Comparison of ENCODE assay signal across 28 cellular contexts in the genomic region with DNA sequence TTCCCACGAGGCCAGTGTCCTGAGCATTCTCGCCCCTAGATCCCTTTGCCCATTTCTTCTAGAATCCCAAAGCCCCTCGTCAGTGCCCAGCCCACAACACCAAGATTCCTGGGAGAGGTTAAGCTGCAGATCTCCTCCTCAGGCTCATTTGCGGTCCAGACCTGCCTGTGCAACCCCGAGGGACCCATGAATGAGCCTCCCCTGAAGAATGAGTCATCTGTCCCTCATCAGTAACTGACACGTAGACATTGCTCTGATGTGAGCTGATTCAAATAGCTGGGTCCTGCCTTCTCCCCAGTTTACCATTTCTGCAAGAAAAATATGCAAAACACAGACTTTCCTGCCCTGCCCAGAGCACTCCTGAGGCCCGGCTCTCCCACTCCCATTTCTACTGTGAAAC.
"Had no signal": no experiment of that assay in that cellular context is flagged by ENCODE, and none has a peak within 500 bp of the region (broad histone marks: within the 10 kb centered on the region; RNA-seq: fewer than 3 reads in every experiment).

No MANE protein-coding gene starts in this region.

- H2AFZ ChIP-seq: neural progenitor cell had no signal

- H3K4me1 Mint-ChIP-seq: natural killer cell; nephron; neural progenitor cell; stimulated activated effector memory CD8-positive, alpha-beta T cell treated with anti-CD3 and anti-CD28 coated beads, Interleukin-12 subunit alpha, Interleukin-12 subunit beta, amount 100 ng/mL, for 72 hours; stimulated activated naive CD8-positive, alpha-beta T cell treated with anti-CD3 and anti-CD28 coated beads, Interleukin-15, amount 100 ng/mL, for 72 hours had no signal

- ATAC-seq: naive thymus-derived CD4-positive, alpha-beta T cell; natural killer cell; pancreas; right cardiac atrium; right lobe of liver; stimulated activated effector memory CD8-positive, alpha-beta T cell treated with anti-CD3 and anti-CD28 coated beads, Interleukin-12 subunit alpha, Interleukin-12 subunit beta, amount 100 ng/mL, for 72 hours; stimulated activated naive CD8-positive, alpha-beta T cell treated with anti-CD3 and anti-CD28 coated beads, Interleukin-15, amount 100 ng/mL, for 72 hours; stimulated activated naive CD8-positive, alpha-beta T cell treated with anti-CD3 and anti-CD28 coated beads, Interleukin-15, Interleukin-2, amounts not matched to agents 100 U/mL and 50 U/mL, for 24 hours; upper lobe of right lung had no signal

- H3K36me3 ChIP-seq: neural progenitor cell, neutrophil, pancreas, prostate gland, right lobe of liver, sigmoid colon, suprapubic skin, tibial artery, transverse colon, upper lobe of right lung, vagina had no signal

- H3K27me3 Mint-ChIP-seq: stimulated activated naive CD8-positive, alpha-beta T cell treated with anti-CD3 and anti-CD28 coated beads, Interleukin-15, amount 100 ng/mL, for 72 hours; type B pancreatic cell had no signal

- H3K9me3 Mint-ChIP-seq: nephron had no signal

- H3K27me3 ChIP-seq: neural progenitor cell, neutrophil, pancreas, right lobe of liver, sigmoid colon, suprapubic skin, testis, tibial artery, transverse colon, upper lobe of right lung, vagina had no signal

- H3K4me2 ChIP-seq: neural progenitor cell had no signal

- H3K27ac ChIP-seq: neural progenitor cell, neutrophil, pancreas, prostate gland, right lobe of liver, sigmoid colon, suprapubic skin, testis, tibial artery, transverse colon, upper lobe of right lung, vagina had no signal

- H3K4me1 ChIP-seq: neural progenitor cell, pancreas, prostate gland, right lobe of liver, sigmoid colon, testis, tibial artery, transverse colon, upper lobe of right lung had no signal

- DNase-seq: naive thymus-derived CD4-positive, alpha-beta T cell; natural killer cell; nucleus accumbens; pancreas; right cardiac atrium; right lobe of liver; sigmoid colon; small intestine; stimulated activated CD4-positive, alpha-beta T cell treated with anti-CD3 and anti-CD28 coated beads, Interleukin-15, amount 100 ng/mL, for 24 hours; stimulated activated CD4-positive, alpha-beta T cell treated with anti-CD3 and anti-CD28 coated beads, Interleukin-2, amount 100 ng/mL, for 24 hours; stimulated activated CD4-positive, alpha-beta T cell treated with anti-CD3 and anti-CD28 coated beads, Interleukin-2, amount 100 ng/mL, for 48 hours; stimulated activated CD4-positive, alpha-beta T cell treated with anti-CD3 and anti-CD28 coated beads, Interleukin-4, amount 100 ng/mL, for 24 hours; stimulated activated naive CD4-positive, alpha-beta T cell; stimulated activated naive CD8-positive, alpha-beta T cell treated with anti-CD3 and anti-CD28 coated beads, Interleukin-15, amount 100 ng/mL, for 72 hours; stimulated activated naive CD8-positive, alpha-beta T cell treated with anti-CD3 and anti-CD28 coated beads, Interleukin-15, Interleukin-2, amounts not matched to agents 100 U/mL and 50 U/mL, for 24 hours; substantia nigra; testis; tibial artery; transverse colon; upper lobe of right lung had no signal

- H3K9ac ChIP-seq: neural progenitor cell had no signal

- H3K4me3 ChIP-seq: neural progenitor cell, pancreas, prostate gland, right lobe of liver, sigmoid colon, suprapubic skin, testis, tibial artery, transverse colon, upper lobe of right lung, vagina had no signal

- H3K27ac Mint-ChIP-seq: naive thymus-derived CD4-positive, alpha-beta T cell; natural killer cell; nephron; neural progenitor cell; stimulated activated effector memory CD8-positive, alpha-beta T cell treated with anti-CD3 and anti-CD28 coated beads, Interleukin-12 subunit alpha, Interleukin-12 subunit beta, amount 100 ng/mL, for 72 hours; type B pancreatic cell had no signal

- H3K9me3 ChIP-seq: neutrophil, pancreas, prostate gland, right lobe of liver, sigmoid colon, suprapubic skin, testis, tibial artery, transverse colon, upper lobe of right lung, vagina had no signal

- H3K4me3 Mint-ChIP-seq: naive thymus-derived CD4-positive, alpha-beta T cell; natural killer cell; nephron; neural progenitor cell; stimulated activated effector memory CD8-positive, alpha-beta T cell treated with anti-CD3 and anti-CD28 coated beads, Interleukin-12 subunit alpha, Interleukin-12 subunit beta, amount 100 ng/mL, for 72 hours; stimulated activated naive CD8-positive, alpha-beta T cell treated with anti-CD3 and anti-CD28 coated beads, Interleukin-15, amount 100 ng/mL, for 72 hours; type B pancreatic cell had no signal

- FAIRE-seq: pancreas, small intestine had no signal

- H3K36me3 Mint-ChIP-seq: natural killer cell; neural progenitor cell; stimulated activated effector memory CD8-positive, alpha-beta T cell treated with anti-CD3 and anti-CD28 coated beads, Interleukin-12 subunit alpha, Interleukin-12 subunit beta, amount 100 ng/mL, for 72 hours had no signal
